In the genomic region with DNA sequence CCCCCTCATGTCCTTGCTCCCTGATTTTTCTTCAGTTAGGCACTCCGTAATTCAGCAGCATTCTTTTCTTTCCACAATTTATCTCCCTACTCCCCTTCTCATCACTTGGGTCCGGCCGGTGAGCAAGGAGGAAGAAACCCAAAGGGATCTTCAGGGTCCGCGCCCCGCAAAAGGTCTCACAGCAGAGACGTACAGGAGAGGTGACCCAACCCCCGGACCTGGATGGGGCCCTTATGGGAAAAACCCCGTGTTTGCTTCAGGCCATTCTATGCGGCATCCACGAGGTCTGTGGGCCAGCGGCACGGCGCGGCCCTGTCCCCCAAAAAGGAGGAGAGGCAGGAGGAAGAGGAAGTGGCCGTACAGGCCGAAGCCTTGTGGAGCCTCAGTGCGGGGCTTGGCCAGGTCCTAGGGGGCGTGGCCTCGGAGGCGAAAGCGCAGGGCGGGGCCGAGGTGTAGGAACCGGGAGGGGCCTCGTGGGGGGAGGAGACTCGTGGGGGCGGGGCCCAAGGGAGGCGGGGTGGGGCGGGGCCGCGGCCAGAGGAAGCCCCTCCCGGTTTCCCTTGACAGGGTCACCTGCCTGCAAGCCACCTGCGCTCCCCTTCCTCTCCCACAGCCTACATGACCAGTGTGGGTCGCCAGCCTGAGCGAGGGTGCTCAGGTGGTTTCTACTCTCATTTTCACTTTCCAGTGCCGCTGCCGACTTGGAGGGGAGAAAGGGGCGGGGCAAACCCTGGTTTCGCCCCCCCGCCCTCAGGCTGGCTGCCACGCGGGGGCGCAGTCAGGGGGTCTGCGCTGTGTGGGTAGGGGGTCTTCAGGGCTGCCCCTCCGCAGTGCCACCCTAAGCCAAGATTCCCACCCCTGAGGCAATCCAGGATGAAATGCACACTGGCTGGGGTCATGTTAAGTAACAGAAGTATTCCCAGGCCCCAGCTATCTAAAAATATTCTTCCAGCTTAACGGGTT, we compare ENCODE assay signal across 8 cellular contexts.
DNase-seq lines count a peak whose midpoint lies in the region; ATAC-seq and TF ChIP-seq lines count a peak whose summit lies in the region.

No MANE protein-coding gene starts in this region.

- peaks cover 13% of the 10 kb centered on the region for H3K4me1 ChIP-seq in foreskin keratinocyte
- no peaks in the 10 kb centered on the region for H3K4me1 ChIP-seq in neuron (ENCODE audit: insufficient read depth, low read length)

- H2AFZ ChIP-seq in neuron (ENCODE audit: low read depth, low read length) = peak overlapping the region; percentile 64

- no peaks in the 10 kb centered on the region for H3K36me3 ChIP-seq in neuron (ENCODE audit: insufficient read depth, low read length)

- peak overlapping the region; percentile 92 for H3K27ac ChIP-seq in foreskin keratinocyte

- peak overlapping the region; percentile 38 for H3K4me3 ChIP-seq in neuron (ENCODE audit: low read length)

- H3K27me3 ChIP-seq in foreskin keratinocyte (no peaks in the 10 kb centered on the region), neuron (ENCODE audit: insufficient read depth, low read length) (no peaks in the 10 kb centered on the region)

- ATAC-seq in GM21381 (IDR thresholded peaks at IDR 0.05; ENCODE audit: unreplicated experiment) (peak; percentile 93), foreskin keratinocyte (peak; percentile 92)

- peak; percentile 63 for TF ChIP-seq CTCF in foreskin keratinocyte (conservative IDR thresholded peaks at IDR 0.05)

- no peaks in the 10 kb centered on the region for H3K9me3 ChIP-seq in neuron (ENCODE audit: low read length)

- DNase-seq in DMS 273 (lab: John Stamatoyannopoulos, UW; ENCODE audit: unreplicated experiment) = peak; percentile 95
- peak in 75 of 76 experiments; percentile 24 to 95 (median 86) for DNase-seq in HUDEP-2 (lab: John Stamatoyannopoulos, UW; ENCODE audit: unreplicated experiment in 76 of 76)
- DNase-seq in RPMI8226 = peak; percentile 97
- DNase-seq in activated gamma-delta T cell treated with Interleukin-2 at 50 U/mL for 16 hours = peak; percentile 82
- peak in 1 of 2 donors; percentile 70 for DNase-seq in foreskin keratinocyte
- DNase-seq in stromal cell of bone marrow (ENCODE audit: low read depth) = peak; percentile 73
